8 cellular contexts compared by ENCODE assay signal in the genomic region with DNA sequence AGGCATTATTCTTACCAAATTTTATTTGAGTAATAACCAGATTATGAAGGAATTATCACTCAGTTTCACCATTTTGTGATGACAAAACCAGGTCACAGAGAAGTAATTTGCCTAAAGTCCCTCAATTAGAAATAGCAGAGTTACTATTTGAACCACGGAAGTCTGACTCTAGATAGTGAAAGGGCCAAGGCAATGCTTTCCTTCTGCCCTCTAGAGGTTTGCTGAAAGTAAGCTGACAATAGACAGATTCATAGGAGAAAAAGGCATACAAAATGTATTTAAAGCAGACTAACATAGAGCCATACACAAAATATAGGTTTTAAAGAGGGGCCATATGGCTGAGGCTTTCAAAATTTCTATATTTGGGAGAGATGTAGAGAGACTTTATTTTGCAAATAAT.
A peak's percentile ranks its signal among the peaks of the same experiment; 100 is the strongest.
DNase-seq lines count a peak whose midpoint lies in the region; ATAC-seq, FAIRE-seq and TF ChIP-seq lines count a peak whose summit lies in the region.

No MANE protein-coding gene starts in this region.

- H3K27ac Mint-ChIP-seq in nephron progenitor cell = no peak overlapping the region

- ATAC-seq in GM18861 (IDR thresholded peaks at IDR 0.05; ENCODE audit: unreplicated experiment) (peak; percentile 83), HG03039 (IDR thresholded peaks at IDR 0.05; ENCODE audit: unreplicated experiment) (peak; percentile 76), HG02973 (IDR thresholded peaks at IDR 0.05; ENCODE audit: unreplicated experiment) (no peak)

- peaks cover 13% of the 10 kb centered on the region for H3K4me1 Mint-ChIP-seq in nephron progenitor cell

- H3K27me3 Mint-ChIP-seq in nephron progenitor cell (ENCODE audit: low read depth, poor library complexity) = no peaks in the 10 kb centered on the region

- no peak overlapping the region for H3K4me3 Mint-ChIP-seq in nephron progenitor cell

- H3K9me3 Mint-ChIP-seq in nephron progenitor cell = no peaks in the 10 kb centered on the region

- no peaks in the 10 kb centered on the region for H3K36me3 Mint-ChIP-seq in nephron progenitor cell (ENCODE audit: low read depth)

- FAIRE-seq in GM19239 (lab: Jason Lieb, UNC) = no peak

- TF ChIP-seq CTCF in VCaP (conservative IDR thresholded peaks at IDR 0.05) (peak; percentile 71), nephron progenitor cell (IDR thresholded peaks at IDR 0.05) (peak; percentile 32)

- H3K27ac ChIP-seq in VCaP = no peak overlapping the region

- no peak for DNase-seq in nephron progenitor cell
- no peak for DNase-seq in middle frontal gyrus (ENCODE audit: extremely low spot score, low spot score)
- no peak for DNase-seq in AML-193 (lab: John Stamatoyannopoulos, UW)
- DNase-seq in GM19239 (ENCODE audit: insufficient read length, low spot score) = no peak
